Comparison of ENCODE assay signal across 23 cellular contexts in the genomic region with DNA sequence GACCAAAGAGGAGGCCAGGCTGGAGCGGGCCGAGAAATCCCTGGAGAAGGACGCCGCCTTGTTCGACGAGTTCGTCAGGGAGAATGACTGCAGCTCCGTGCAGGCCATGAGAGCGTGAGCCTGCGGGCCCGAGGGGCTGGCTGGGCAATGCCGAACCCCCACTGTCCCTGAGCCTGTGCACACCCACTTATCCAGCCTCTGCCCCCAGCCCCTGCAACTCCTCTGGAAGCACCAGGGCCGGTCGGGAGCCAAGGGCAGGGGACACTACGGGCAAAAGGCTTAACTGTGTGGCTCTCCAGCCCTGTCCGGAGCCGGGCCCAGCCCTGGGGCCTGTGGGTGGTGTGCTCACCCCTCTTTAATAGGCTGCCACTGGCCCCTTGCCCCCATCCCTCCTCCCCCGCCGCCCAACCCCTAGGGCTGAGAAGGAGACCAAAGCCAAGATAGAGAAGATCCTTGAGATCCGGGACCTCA. TPM values are rescaled to one million over a fixed set of nuclear protein-coding genes. Genes with fewer than 3 reads are reported as not detected.
DNase-seq lines count a peak whose midpoint lies in the region; ATAC-seq and TF ChIP-seq lines count a peak whose summit lies in the region.
"Had no signal": no experiment of that assay in that cellular context is flagged by ENCODE, and none has a peak within 500 bp of the region (broad histone marks: within the 10 kb centered on the region; RNA-seq: fewer than 3 reads in every experiment).

No MANE protein-coding gene starts in this region.

- DNase-seq in cardiac septum (ENCODE audit: low spot score), result peak; percentile 55
- DNase-seq in heart right ventricle, result no peak
- DNase-seq in left lobe of liver (ENCODE audit: low spot score), result peak; percentile 35
- DNase-seq in sciatic nerve (ENCODE audit: low spot score), result peak; percentile 51
- DNase-seq in activated T-cell treated with anti-CD3 and anti-CD28 coated beads, Interleukin-2, amount 50 U/mL, for 1 hour, result no peak
- no peak for DNase-seq in activated naive CD4-positive, alpha-beta T cell (lab: John Stamatoyannopoulos, UW)
- no peak for DNase-seq in NCI-H345 treated with DMSO at 0.1 percent for 48 hours (lab: John Stamatoyannopoulos, UW; ENCODE audit: unreplicated experiment)
- DNase-seq: BE2C; CD4-positive, CD25-positive, alpha-beta regulatory T cell; EL; GF-D8; H9; KBM-7; NCI-H1092; NCI-H146; NCI-H2029; NCI-H2227 treated with DMSO at 0.1 percent for 48 hours; NCI-H510A treated with DMSO at 0.1 percent for 48 hours; NCI-H748 treated with DMSO at 0.1 percent for 48 hours; PC-9; RPMI8226 had no signal

- ATAC-seq in heart right ventricle (no peak), left lobe of liver (no peak), sciatic nerve (no peak)

- H3K9me3 ChIP-seq in heart right ventricle, result no peaks in the 10 kb centered on the region
- H3K9me3 ChIP-seq: BE2C had no signal

- TF ChIP-seq CTCF in heart right ventricle (IDR thresholded peaks at IDR 0.05), result no peak

- H3K27ac ChIP-seq in heart right ventricle, result no peak overlapping the region
- H3K27ac ChIP-seq: PC-9 had no signal

- H3K27me3 ChIP-seq in heart right ventricle, result peaks cover 0 to 56% (median 44%) of the 10 kb centered on the region in 7 donors
- H3K27me3 ChIP-seq: BE2C had no signal

- no peaks in the 10 kb centered on the region for H3K36me3 ChIP-seq in heart right ventricle
- H3K36me3 ChIP-seq: BE2C had no signal

- H3K4me1 ChIP-seq in heart right ventricle, result no peaks in the 10 kb centered on the region
- H3K4me1 ChIP-seq: BE2C had no signal

- WGBS in heart right ventricle, 2 donors, result 79 to 84% methylated on average over 20 of the region's 20 CpGs

- intact Hi-C loops in cardiac septum (cut with DNase I) (no loop called here), heart right ventricle (cut with DNase I) (no loop called here), sciatic nerve (cut with DNase I) (no loop called here)

- no peak overlapping the region for H3K4me3 ChIP-seq in heart right ventricle
- H3K4me3 ChIP-seq: PC-9 had no signal

RNA-seq across cellular contexts. Expression of a gene that starts 24.0 kb away (rescaled TPM):
- total RNA-seq in cardiac septum (not detected), heart right ventricle (not detected), left lobe of liver (not detected), sciatic nerve (1.5 TPM)
- polyA plus RNA-seq in heart right ventricle, result not detected
- total RNA-seq: A673; CD4-positive, CD25-positive, alpha-beta regulatory T cell; HT1080; PC-9 had no signal
- polyA plus RNA-seq: CD4-positive, CD25-positive, alpha-beta regulatory T cell had no signal

RNA-seq across cellular contexts. Expression of a gene that starts 57.0 kb away (rescaled TPM):
- total RNA-seq in cardiac septum, result 22.0 TPM
- 10 to 100 TPM; 15.2 to 25.4 (median 19.7) TPM for total RNA-seq in heart right ventricle
- 10 to 100 TPM in 1 of 2 donors, 1 to 10 TPM in 1; 6.6 to 14.3 TPM for polyA plus RNA-seq in heart right ventricle
- 21.5 TPM for total RNA-seq in left lobe of liver
- total RNA-seq in sciatic nerve, result 39.7 TPM

Comparison
In these comparisons a context has a peak if more than half of its experiments do, and no peak if none do; other contexts are left out.
1. DNase-seq: peak in cardiac septum (single experiment), left lobe of liver (single experiment) and sciatic nerve (single experiment); none in heart right ventricle (0 of 2), activated T-cell treated with anti-CD3 and anti-CD28 coated beads, Interleukin-2, amount 50 U/mL, for 1 hour (single experiment), activated naive CD4-positive, alpha-beta T cell (0 of 4) and NCI-H345 treated with DMSO at 0.1 percent for 48 hours (single experiment).